Comparison of ENCODE assay signal across 10 cellular contexts in genomic region chr17:40903129-40903847, GRCh38. TPM values are rescaled to one million over a fixed set of nuclear protein-coding genes. Genes with fewer than 3 reads are reported as not detected.
DNase-seq lines count a peak whose midpoint lies in the region; ATAC-seq and TF ChIP-seq lines count a peak whose summit lies in the region.
"Had no signal": no experiment of that assay in that cellular context is flagged by ENCODE, and none has a peak within 500 bp of the region (broad histone marks: within the 10 kb centered on the region; RNA-seq: fewer than 3 reads in every experiment).

No MANE protein-coding gene starts in this region.

- no peak overlapping the region for H3K27ac Mint-ChIP-seq in activated CD8-positive, alpha-beta T cell treated with anti-CD3 and anti-CD28 coated beads for 36 hours
- no peak overlapping the region for H3K27ac Mint-ChIP-seq in activated CD8-positive, alpha-beta T cell treated with anti-CD3 and anti-CD28 coated beads, Interleukin-2, amount 10 ng/mL, durations not matched to agents 7 days and 5 days
- H3K27ac Mint-ChIP-seq in endothelial cell (ENCODE audit: unreplicated experiment), result no peak overlapping the region
- H3K27ac Mint-ChIP-seq: activated naive CD8-positive, alpha-beta T cell treated with anti-CD3 and anti-CD28 coated beads for 36 hours had no signal

- no peak for TF ChIP-seq CTCF in activated CD8-positive, alpha-beta T cell treated with anti-CD3 and anti-CD28 coated beads for 36 hours (IDR thresholded peaks at IDR 0.05)
- TF ChIP-seq CTCF in vagina (IDR thresholded peaks at IDR 0.05) (no peak), right atrium auricular region (IDR thresholded peaks at IDR 0.05) (no peak), endothelial cell (IDR thresholded peaks at IDR 0.05; ENCODE audit: unreplicated experiment) (no peak)

- ATAC-seq in activated CD8-positive, alpha-beta T cell treated with anti-CD3 and anti-CD28 coated beads for 36 hours, result no peak
- no peak for ATAC-seq in activated CD8-positive, alpha-beta T cell treated with anti-CD3 and anti-CD28 coated beads, Interleukin-2, amount 10 ng/mL, durations not matched to agents 7 days and 5 days
- ATAC-seq: left lobe of liver had no signal

- peaks cover 10% of the 10 kb centered on the region for H3K4me1 Mint-ChIP-seq in activated CD8-positive, alpha-beta T cell treated with anti-CD3 and anti-CD28 coated beads for 36 hours (ENCODE audit: low read depth)
- peaks cover 2% of the 10 kb centered on the region for H3K4me1 Mint-ChIP-seq in activated CD8-positive, alpha-beta T cell treated with anti-CD3 and anti-CD28 coated beads, Interleukin-2, amount 10 ng/mL, durations not matched to agents 7 days and 5 days (ENCODE audit: low read depth)
- H3K4me1 Mint-ChIP-seq in endothelial cell (ENCODE audit: unreplicated experiment), result no peaks in the 10 kb centered on the region

- H3K27me3 ChIP-seq in vagina (no peaks in the 10 kb centered on the region), right atrium auricular region (no peaks in the 10 kb centered on the region)

- no peak for TF ChIP-seq POLR2A in vagina (IDR thresholded peaks at IDR 0.05)

- H3K9me3 ChIP-seq in vagina (no peaks in the 10 kb centered on the region), right atrium auricular region (no peaks in the 10 kb centered on the region)

- H3K27me3 Mint-ChIP-seq in activated CD8-positive, alpha-beta T cell treated with anti-CD3 and anti-CD28 coated beads for 36 hours, result peaks cover 22% of the 10 kb centered on the region
- H3K27me3 Mint-ChIP-seq in activated CD8-positive, alpha-beta T cell treated with anti-CD3 and anti-CD28 coated beads, Interleukin-2, amount 10 ng/mL, durations not matched to agents 7 days and 5 days (ENCODE audit: low read depth), result peaks cover 26% of the 10 kb centered on the region
- no peaks in the 10 kb centered on the region for H3K27me3 Mint-ChIP-seq in endothelial cell (ENCODE audit: unreplicated experiment)

- H3K27ac ChIP-seq in vagina (peak overlapping the region; percentile 83), right atrium auricular region (no peak overlapping the region)

- no peak overlapping the region for H3K4me3 Mint-ChIP-seq in activated CD8-positive, alpha-beta T cell treated with anti-CD3 and anti-CD28 coated beads for 36 hours
- H3K4me3 Mint-ChIP-seq in activated CD8-positive, alpha-beta T cell treated with anti-CD3 and anti-CD28 coated beads, Interleukin-2, amount 10 ng/mL, durations not matched to agents 7 days and 5 days, result no peak overlapping the region
- H3K4me3 Mint-ChIP-seq in endothelial cell (ENCODE audit: unreplicated experiment), result no peak overlapping the region
- H3K4me3 Mint-ChIP-seq: activated naive CD8-positive, alpha-beta T cell treated with anti-CD3 and anti-CD28 coated beads for 36 hours had no signal

- peak; percentile 9 for DNase-seq in activated CD8-positive, alpha-beta T cell treated with anti-CD3 and anti-CD28 coated beads for 36 hours
- no peak for DNase-seq in activated CD8-positive, alpha-beta T cell treated with anti-CD3 and anti-CD28 coated beads, Interleukin-2, amount 10 ng/mL, durations not matched to agents 7 days and 5 days
- DNase-seq in NOMO-1 treated with dmso at 0.1 percent for 144 hours (lab: John Stamatoyannopoulos, UW; ENCODE audit: unreplicated experiment), result peak; percentile 77
- DNase-seq in fibroblast of peridontal ligament (ENCODE audit: extremely low read depth), result peak; percentile 27
- DNase-seq in vagina (ENCODE audit: extremely low spot score in 2 of 2), result no peak
- DNase-seq in right atrium auricular region (ENCODE audit: low spot score), result no peak
- no peak for DNase-seq in T-helper 9 cell
- no peak for DNase-seq in endothelial cell (ENCODE audit: low spot score)
- DNase-seq: activated naive CD8-positive, alpha-beta T cell treated with anti-CD3 and anti-CD28 coated beads for 36 hours had no signal

- H3K4me1 ChIP-seq in vagina (peaks cover 13% of the 10 kb centered on the region), right atrium auricular region (no peaks in the 10 kb centered on the region)

- intact Hi-C loops in activated CD8-positive, alpha-beta T cell treated with anti-CD3 and anti-CD28 coated beads for 36 hours (cut with micrococcal nuclease), result loop anchor here (10.0 kb wide), 1 partner anchor 732 kb away; no protein-coding TSS in a partner anchor
- intact Hi-C loops in vagina (cut with DNase I), result no loop called here

- POLR2A ChIA-PET in activated CD8-positive, alpha-beta T cell treated with anti-CD3 and anti-CD28 coated beads for 36 hours (lab: Charles Lee), result no interaction called here
- POLR2A ChIA-PET in activated CD8-positive, alpha-beta T cell treated with anti-CD3 and anti-CD28 coated beads, Interleukin-2, amount 10 ng/mL, durations not matched to agents 7 days and 5 days (lab: Charles Lee), result no interaction called here

- H3K36me3 ChIP-seq in vagina, result no peaks in the 10 kb centered on the region
- H3K36me3 ChIP-seq in right atrium auricular region, result no peaks in the 10 kb centered on the region

- CTCF ChIA-PET in activated CD8-positive, alpha-beta T cell treated with anti-CD3 and anti-CD28 coated beads for 36 hours (lab: Charles Lee), result no interaction called here
- CTCF ChIA-PET in activated CD8-positive, alpha-beta T cell treated with anti-CD3 and anti-CD28 coated beads, Interleukin-2, amount 10 ng/mL, durations not matched to agents 7 days and 5 days (lab: Charles Lee), result interaction anchor here (0.8 to 1.0 kb wide), 2 partner anchors 646 to 760 kb away, joined by 3 to 5 read pairs; no protein-coding TSS in a partner anchor

- H3K36me3 Mint-ChIP-seq in activated CD8-positive, alpha-beta T cell treated with anti-CD3 and anti-CD28 coated beads for 36 hours (ENCODE audit: low read depth), result no peaks in the 10 kb centered on the region
- no peaks in the 10 kb centered on the region for H3K36me3 Mint-ChIP-seq in activated CD8-positive, alpha-beta T cell treated with anti-CD3 and anti-CD28 coated beads, Interleukin-2, amount 10 ng/mL, durations not matched to agents 7 days and 5 days (ENCODE audit: low read depth)
- H3K36me3 Mint-ChIP-seq in endothelial cell (ENCODE audit: low read depth, unreplicated experiment), result no peaks in the 10 kb centered on the region
- H3K36me3 Mint-ChIP-seq: activated naive CD8-positive, alpha-beta T cell treated with anti-CD3 and anti-CD28 coated beads for 36 hours had no signal

- no peaks in the 10 kb centered on the region for H3K9me3 Mint-ChIP-seq in activated CD8-positive, alpha-beta T cell treated with anti-CD3 and anti-CD28 coated beads for 36 hours
- H3K9me3 Mint-ChIP-seq in activated CD8-positive, alpha-beta T cell treated with anti-CD3 and anti-CD28 coated beads, Interleukin-2, amount 10 ng/mL, durations not matched to agents 7 days and 5 days (ENCODE audit: insufficient read depth), result no peaks in the 10 kb centered on the region
- H3K9me3 Mint-ChIP-seq in endothelial cell (ENCODE audit: unreplicated experiment), result no peaks in the 10 kb centered on the region
- H3K9me3 Mint-ChIP-seq: activated naive CD8-positive, alpha-beta T cell treated with anti-CD3 and anti-CD28 coated beads for 36 hours had no signal

- H3K4me3 ChIP-seq in vagina (no peak overlapping the region), right atrium auricular region (no peak overlapping the region)

RNA-seq across cellular contexts. Expression of gene KRT20, which starts 18.2 kb away (rescaled TPM):
- not detected for total RNA-seq in activated CD8-positive, alpha-beta T cell treated with anti-CD3 and anti-CD28 coated beads for 36 hours
- not detected for total RNA-seq in activated CD8-positive, alpha-beta T cell treated with anti-CD3 and anti-CD28 coated beads, Interleukin-2, amount 10 ng/mL, durations not matched to agents 7 days and 5 days
- total RNA-seq in vagina (not detected), right atrium auricular region (not detected), endothelial cell (ENCODE audit: unreplicated experiment) (not detected)
- total RNA-seq: activated naive CD8-positive, alpha-beta T cell treated with anti-CD3 and anti-CD28 coated beads for 36 hours had no signal

RNA-seq across cellular contexts. Expression of gene KRT23, which starts 34.2 kb away (rescaled TPM):
- not detected for total RNA-seq in activated CD8-positive, alpha-beta T cell treated with anti-CD3 and anti-CD28 coated beads for 36 hours
- total RNA-seq in activated CD8-positive, alpha-beta T cell treated with anti-CD3 and anti-CD28 coated beads, Interleukin-2, amount 10 ng/mL, durations not matched to agents 7 days and 5 days, result not detected
- total RNA-seq in vagina, result 0.98 TPM
- total RNA-seq in right atrium auricular region, result not detected
- total RNA-seq in endothelial cell (ENCODE audit: unreplicated experiment), result not detected
- total RNA-seq: activated naive CD8-positive, alpha-beta T cell treated with anti-CD3 and anti-CD28 coated beads for 36 hours had no signal

RNA-seq across cellular contexts. Expression of gene KRT12, which starts 36.3 kb away (rescaled TPM):
- total RNA-seq in activated CD8-positive, alpha-beta T cell treated with anti-CD3 and anti-CD28 coated beads for 36 hours, result not detected
- total RNA-seq in activated CD8-positive, alpha-beta T cell treated with anti-CD3 and anti-CD28 coated beads, Interleukin-2, amount 10 ng/mL, durations not matched to agents 7 days and 5 days, result not detected
- total RNA-seq in vagina (not detected), right atrium auricular region (not detected), endothelial cell (ENCODE audit: unreplicated experiment) (not detected)
- total RNA-seq: activated naive CD8-positive, alpha-beta T cell treated with anti-CD3 and anti-CD28 coated beads for 36 hours; left lobe of liver had no signal

Comparison
In these comparisons a context has a peak if more than half of its experiments do, and no peak if none do; other contexts are left out.
1. DNase-seq: peak in activated CD8-positive, alpha-beta T cell treated with anti-CD3 and anti-CD28 coated beads for 36 hours (single experiment), NOMO-1 treated with dmso at 0.1 percent for 144 hours (single experiment) and fibroblast of peridontal ligament (single experiment); none in activated CD8-positive, alpha-beta T cell treated with anti-CD3 and anti-CD28 coated beads, Interleukin-2, amount 10 ng/mL, durations not matched to agents 7 days and 5 days (single experiment), vagina (0 of 2), right atrium auricular region (single experiment), T-helper 9 cell (single experiment) and endothelial cell (single experiment).